ENCODE assay signal across 13 cellular contexts in the genomic region with DNA sequence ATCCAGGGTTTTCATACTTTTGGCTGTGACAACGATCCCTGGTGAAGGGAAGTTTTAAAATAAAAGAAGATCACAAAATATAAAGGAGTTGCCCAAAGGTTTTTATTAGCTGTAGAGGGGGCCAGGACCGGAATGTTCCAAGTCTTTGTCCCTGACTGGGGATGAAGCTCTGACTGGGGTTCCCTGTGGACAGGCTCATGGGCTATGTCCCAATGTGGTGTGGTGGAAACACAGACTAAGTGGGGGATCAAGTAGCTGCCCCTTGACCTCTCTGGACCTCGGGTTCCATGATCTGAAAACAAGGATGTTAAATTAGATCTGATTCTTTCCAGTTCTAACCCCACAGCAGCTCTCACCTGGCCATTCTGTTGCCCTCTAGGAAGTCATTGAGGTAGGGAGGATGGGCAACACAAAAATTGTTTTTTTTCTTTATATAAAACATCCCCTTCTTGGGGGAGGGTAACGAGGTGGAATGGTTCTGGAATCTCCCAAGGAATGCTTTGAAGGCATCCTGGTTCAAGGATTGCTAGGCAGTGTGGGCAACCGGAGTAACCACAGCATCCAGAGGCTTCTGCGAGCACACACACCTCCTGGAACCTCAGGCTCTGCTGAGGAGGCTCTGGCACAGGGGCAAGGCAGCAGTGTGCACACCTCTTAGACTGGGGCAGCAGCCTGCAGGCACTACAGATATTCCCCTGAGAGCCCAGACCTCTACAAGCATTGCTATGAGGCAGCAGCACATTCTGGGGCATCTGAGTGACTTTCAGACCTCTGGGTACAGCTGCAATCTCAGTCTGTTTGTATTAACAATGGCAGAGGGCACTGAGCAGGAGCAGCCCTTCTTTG. TPM values are rescaled to one million over a fixed set of nuclear protein-coding genes. Genes with fewer than 3 reads are reported as not detected.
DNase-seq lines count a peak whose midpoint lies in the region; ATAC-seq and TF ChIP-seq lines count a peak whose summit lies in the region.
"Had no signal": no experiment of that assay in that cellular context is flagged by ENCODE, and none has a peak within 500 bp of the region (broad histone marks: within the 10 kb centered on the region; RNA-seq: fewer than 3 reads in every experiment).

No MANE protein-coding gene starts in this region.

- H4K8ac ChIP-seq in trophoblast cell (ENCODE audit: low read depth, low read length) = no peak overlapping the region

- intact Hi-C loops in left ventricle myocardium inferior (cut with micrococcal nuclease) = loop anchor here (5.0 kb wide), 1 partner anchor 61 kb away; no protein-coding TSS in a partner anchor
- intact Hi-C loops in Right ventricle myocardium superior (cut with DNase I) = loop anchor here (5.0 kb wide), 1 partner anchor 51 kb away; no protein-coding TSS in a partner anchor
- intact Hi-C loops in uterus (cut with DNase I; ENCODE audit: low total_unique reads) = loop anchor here (5.0 to 10.0 kb wide), 2 partner anchors 56 to 293 kb away; a partner anchor contains a TSS

- H2BK120ac ChIP-seq in trophoblast cell (ENCODE audit: insufficient read depth, low read length, poor library complexity) = no peak overlapping the region

- H2BK12ac ChIP-seq in trophoblast cell (ENCODE audit: low read length) = no peak overlapping the region

- H3K4me1 ChIP-seq in left ventricle myocardium inferior (peaks cover 34% of the 10 kb centered on the region), uterus (peaks cover 3 to 11% of the 10 kb centered on the region in 2 donors), trophoblast cell (ENCODE audit: control insufficient read depth in 1 of 2, insufficient read depth in 2 of 2, low read length in 2 of 2) (peaks cover 12 to 20% of the 10 kb centered on the region in 2 experiments)

- H3K9ac ChIP-seq in trophoblast cell (ENCODE audit: low read length) = no peak overlapping the region

- H3K9me3 ChIP-seq in left ventricle myocardium inferior (replicated peaks) (peaks cover 15% of the 10 kb centered on the region), uterus (peaks cover 0 to 5% of the 10 kb centered on the region in 2 donors), trophoblast cell (ENCODE audit: insufficient read depth, low read depth, low read length) (peaks cover 3% of the 10 kb centered on the region)

- ATAC-seq in Right ventricle myocardium superior (ENCODE audit: poor library complexity) = no peak

- H3K27ac Mint-ChIP-seq in endothelial cell (ENCODE audit: unreplicated experiment) = peak overlapping the region; percentile 19
- peak overlapping the region; percentile 97 for H3K27ac Mint-ChIP-seq in progenitor cell of endocrine pancreas
- H3K27ac Mint-ChIP-seq: activated CD4-positive, alpha-beta T cell treated with anti-CD3 and anti-CD28 coated beads, Interleukin-2, amount 10 ng/mL, durations not matched to agents 24 days and 14 days had no signal

- H3K27me3 ChIP-seq in left ventricle myocardium inferior (ENCODE audit: low read depth) (no peaks in the 10 kb centered on the region), uterus (no peaks in the 10 kb centered on the region), trophoblast cell (ENCODE audit: insufficient read depth, low read length) (no peaks in the 10 kb centered on the region)

- TF ChIP-seq CTCF in left ventricle myocardium inferior (IDR thresholded peaks at IDR 0.05; ENCODE audit: borderline replicate concordance) = no peak
- TF ChIP-seq CTCF in endothelial cell (IDR thresholded peaks at IDR 0.05; ENCODE audit: unreplicated experiment) = no peak
- TF ChIP-seq CTCF in progenitor cell of endocrine pancreas (IDR thresholded peaks at IDR 0.05; ENCODE audit: unreplicated experiment) = no peak
- no peak for TF ChIP-seq CTCF in uterus (IDR thresholded peaks at IDR 0.05)

- DNase-seq in left ventricle myocardium inferior (no peak), Right ventricle myocardium superior (no peak), endothelial cell (ENCODE audit: low spot score) (no peak), progenitor cell of endocrine pancreas (ENCODE audit: low spot score, unreplicated experiment) (no peak), uterus (peak in 1 of 2 donors; percentile 22), HuH-7 (ENCODE audit: low spot score) (no peak), trophoblast cell (no peak), LoVo (ENCODE audit: low spot score) (no peak)
- DNase-seq: activated CD4-positive, alpha-beta T cell treated with anti-CD3 and anti-CD28 coated beads, Interleukin-2, amount 10 ng/mL, durations not matched to agents 24 days and 14 days; NCI-H2107 had no signal

- H3K36me3 Mint-ChIP-seq in endothelial cell (ENCODE audit: low read depth, unreplicated experiment) (peaks cover 33% of the 10 kb centered on the region), progenitor cell of endocrine pancreas (ENCODE audit: insufficient read depth) (peaks cover 39% of the 10 kb centered on the region)

- H3K4me3 ChIP-seq in left ventricle myocardium inferior = no peak overlapping the region
- H3K4me3 ChIP-seq in uterus = no peak overlapping the region
- H3K4me3 ChIP-seq in trophoblast cell (ENCODE audit: low read depth, low read length) = no peak overlapping the region

- H3K79me2 ChIP-seq in trophoblast cell (ENCODE audit: control insufficient read depth, insufficient read depth, low read length, poor library complexity) = no peaks in the 10 kb centered on the region

- no peak overlapping the region for H3K18ac ChIP-seq in trophoblast cell (ENCODE audit: low read length)

- H3K4me3 Mint-ChIP-seq in endothelial cell (ENCODE audit: unreplicated experiment) = no peak overlapping the region
- H3K4me3 Mint-ChIP-seq in progenitor cell of endocrine pancreas (ENCODE audit: low read depth) = no peak overlapping the region
- H3K4me3 Mint-ChIP-seq: activated CD4-positive, alpha-beta T cell treated with anti-CD3 and anti-CD28 coated beads, Interleukin-2, amount 10 ng/mL, durations not matched to agents 24 days and 14 days had no signal

- no peak for TF ChIP-seq POLR2A in uterus (IDR thresholded peaks at IDR 0.05)

- H3K14ac ChIP-seq in trophoblast cell (ENCODE audit: low read length) = no peak overlapping the region

- no peak overlapping the region for H2AK5ac ChIP-seq in trophoblast cell (ENCODE audit: low read length)

- no peak overlapping the region for H4K91ac ChIP-seq in trophoblast cell (ENCODE audit: low read depth, low read length)

- peaks cover 5% of the 10 kb centered on the region for H3K27me3 Mint-ChIP-seq in endothelial cell (ENCODE audit: unreplicated experiment)
- H3K27me3 Mint-ChIP-seq in progenitor cell of endocrine pancreas = peaks cover 6% of the 10 kb centered on the region

- no peaks in the 10 kb centered on the region for H3K9me3 Mint-ChIP-seq in endothelial cell (ENCODE audit: unreplicated experiment)
- H3K9me3 Mint-ChIP-seq in progenitor cell of endocrine pancreas (ENCODE audit: low read depth) = peaks cover 24% of the 10 kb centered on the region

- no CpG with 5 or more reads among the region's 6 CpGs for WGBS in trophoblast cell (ENCODE audit: extremely low coverage, insufficient coverage, insufficient read length)

- H3K4ac ChIP-seq in trophoblast cell (ENCODE audit: low read depth, low read length) = no peak overlapping the region

- H3K23ac ChIP-seq in trophoblast cell (ENCODE audit: low read length) = no peak overlapping the region

- no peak overlapping the region for H2AFZ ChIP-seq in trophoblast cell (ENCODE audit: insufficient read depth, low read length, poor library complexity)

- H3K4me2 ChIP-seq in trophoblast cell (ENCODE audit: low read length) = no peak overlapping the region

- H3K27ac ChIP-seq in left ventricle myocardium inferior (replicated peaks) (peak overlapping the region; percentile 93), uterus (peak overlapping the region; percentile 89 to 94), trophoblast cell (ENCODE audit: low read depth, low read length) (no peak overlapping the region)
- H3K27ac ChIP-seq: HL-60 had no signal

- H3K36me3 ChIP-seq in left ventricle myocardium inferior (peaks cover 24% of the 10 kb centered on the region), uterus (no peaks in the 10 kb centered on the region), trophoblast cell (ENCODE audit: control insufficient read depth in 1 of 2, insufficient read depth in 2 of 2, low read length in 2 of 2) (peaks cover 13 to 17% of the 10 kb centered on the region in 2 experiments)

- H3K4me1 Mint-ChIP-seq in endothelial cell (ENCODE audit: unreplicated experiment) = peaks cover 10% of the 10 kb centered on the region
- peaks cover 16% of the 10 kb centered on the region for H3K4me1 Mint-ChIP-seq in progenitor cell of endocrine pancreas (ENCODE audit: low read depth)
- H3K4me1 Mint-ChIP-seq: activated CD4-positive, alpha-beta T cell treated with anti-CD3 and anti-CD28 coated beads, Interleukin-2, amount 10 ng/mL, durations not matched to agents 24 days and 14 days had no signal

- no peak overlapping the region for H2BK5ac ChIP-seq in trophoblast cell (ENCODE audit: low read depth, low read length, poor library complexity)

- H3K79me1 ChIP-seq in trophoblast cell (ENCODE audit: low read length) = no peaks in the 10 kb centered on the region

- no peak overlapping the region for H4K12ac ChIP-seq in trophoblast cell (ENCODE audit: low read depth, low read length)

RNA-seq across cellular contexts. Expression of a gene that starts 21.4 kb away (rescaled TPM):
- 0.41 TPM for total RNA-seq in left ventricle myocardium inferior
- total RNA-seq in Right ventricle myocardium superior = 0.43 TPM
- total RNA-seq in endothelial cell (ENCODE audit: unreplicated experiment) = not detected
- 2.5 and 3.2 TPM in 2 replicates for total RNA-seq in progenitor cell of endocrine pancreas
- total RNA-seq in uterus = 1 to 10 TPM in 2 of 4 donors, under 1 TPM in 1, not detected in 1; 0.73 to 2.9 (median 2.4) TPM
- 0.16 and 0.26 TPM in 2 replicates for polyA plus RNA-seq in trophoblast cell (2013)
- total RNA-seq: activated CD4-positive, alpha-beta T cell treated with anti-CD3 and anti-CD28 coated beads, Interleukin-2, amount 10 ng/mL, durations not matched to agents 24 days and 14 days; cerebellum had no signal

RNA-seq across cellular contexts. Expression of a gene that starts 51.5 kb away (rescaled TPM):
- total RNA-seq in left ventricle myocardium inferior = 0.16 TPM
- 0.48 TPM for total RNA-seq in Right ventricle myocardium superior
- 57.0 TPM for total RNA-seq in endothelial cell (ENCODE audit: unreplicated experiment)
- 80.6 and 82.9 TPM in 2 replicates for total RNA-seq in progenitor cell of endocrine pancreas
- 100 to 1,000 TPM in 1 of 4 donors, 10 to 100 TPM in 2, 1 to 10 TPM in 1; 3.2 to 100 (median 53.4) TPM for total RNA-seq in uterus
- polyA plus RNA-seq in trophoblast cell (2013) = 6.0 and 7.3 TPM in 2 replicates
- total RNA-seq: activated CD4-positive, alpha-beta T cell treated with anti-CD3 and anti-CD28 coated beads, Interleukin-2, amount 10 ng/mL, durations not matched to agents 24 days and 14 days had no signal
- polyA plus RNA-seq: fibroblast of lung had no signal

RNA-seq across cellular contexts. Expression of a gene that starts 58.4 kb away (rescaled TPM):
- total RNA-seq in left ventricle myocardium inferior (113 TPM), Right ventricle myocardium superior (119 TPM), endothelial cell (ENCODE audit: unreplicated experiment) (94.2 TPM), progenitor cell of endocrine pancreas (71.7 and 78.8 TPM in 2 replicates), uterus (100 to 1,000 TPM in 2 of 4 donors, 10 to 100 TPM in 2; 69.2 to 135 (median 102) TPM)
- 145 and 153 TPM in 2 replicates for polyA plus RNA-seq in trophoblast cell (2013)
